10 cellular contexts compared by ENCODE assay signal in genomic region chr7:158587425-158588084, GRCh38. TPM values are rescaled to one million over a fixed set of nuclear protein-coding genes. Genes with fewer than 3 reads are reported as not detected.
DNase-seq lines count a peak whose midpoint lies in the region; ATAC-seq and TF ChIP-seq lines count a peak whose summit lies in the region.
"Had no signal": no experiment of that assay in that cellular context is flagged by ENCODE, and none has a peak within 500 bp of the region (broad histone marks: within the 10 kb centered on the region; RNA-seq: fewer than 3 reads in every experiment).

TSS of gene PTPRN2 (minus strand) at chr7:158587823.

- peaks cover 42% of the 10 kb centered on the region for H3K27me3 Mint-ChIP-seq in T-helper 1 cell treated with Interleukin-12 subunit alpha and Interleukin-12 subunit beta and Interleukin-4 antibody, amounts not matched to agents 30 μg/mL and 1 μg/mL, for 36 hours (ENCODE audit: low read depth)

- peak within 1 kb of the TSS; percentile 9; the same call in 1 of the 2 replicates for H3K4me3 ChIP-seq in HL-60 (replicated peaks; ENCODE audit: insufficient read depth, low read length)
- peak within 1 kb of the TSS; percentile 69 for H3K4me3 ChIP-seq in right cardiac atrium (ENCODE audit: low read length)
- H3K4me3 ChIP-seq in gastrocnemius medialis = peak within 1 kb of the TSS in 3 of 4 donors; percentile 15 to 35 (median 35)

- no peak for TF ChIP-seq CTCF in HL-60 (IDR thresholded peaks at IDR 0.05; ENCODE audit: insufficient read depth, low read length)
- TF ChIP-seq CTCF in gastrocnemius medialis (IDR thresholded peaks at IDR 0.05 in 4 of 5, conservative IDR thresholded peaks at IDR 0.05 in 1 of 5) = no peak

- in situ Hi-C loops in gastrocnemius medialis (cut with MboI; ENCODE audit: low sequenced_read_pairs in 4 of 4) = no loop called here

- H3K27ac Mint-ChIP-seq in T-helper 1 cell treated with Interleukin-12 subunit alpha and Interleukin-12 subunit beta and Interleukin-4 antibody, amounts not matched to agents 30 μg/mL and 1 μg/mL, for 36 hours = no peak within 1 kb of the TSS

- H3K9me3 Mint-ChIP-seq in T-helper 1 cell treated with Interleukin-12 subunit alpha and Interleukin-12 subunit beta and Interleukin-4 antibody, amounts not matched to agents 30 μg/mL and 1 μg/mL, for 36 hours = peaks cover 3% of the 10 kb centered on the region

- peaks cover 2% of the 10 kb centered on the region for H3K4me1 Mint-ChIP-seq in T-helper 1 cell treated with Interleukin-12 subunit alpha and Interleukin-12 subunit beta and Interleukin-4 antibody, amounts not matched to agents 30 μg/mL and 1 μg/mL, for 36 hours (ENCODE audit: low read depth)

- intact Hi-C loops in right cardiac atrium (cut with DNase I) = no loop called here
- intact Hi-C loops in gastrocnemius medialis (cut with DNase I; ENCODE audit: low total_unique reads) = no loop called here

- 2% methylated on average over 92 of the region's 94 CpGs for WGBS in right cardiac atrium

- peaks cover 2% of the 10 kb centered on the region for H3K36me3 Mint-ChIP-seq in T-helper 1 cell treated with Interleukin-12 subunit alpha and Interleukin-12 subunit beta and Interleukin-4 antibody, amounts not matched to agents 30 μg/mL and 1 μg/mL, for 36 hours (ENCODE audit: low read depth)

- H3K4me3 Mint-ChIP-seq in T-helper 1 cell treated with Interleukin-12 subunit alpha and Interleukin-12 subunit beta and Interleukin-4 antibody, amounts not matched to agents 30 μg/mL and 1 μg/mL, for 36 hours = peak within 1 kb of the TSS; percentile 37

- H3K4me1 ChIP-seq in right cardiac atrium (ENCODE audit: control insufficient read depth, insufficient read depth, low read length) = peaks cover 4% of the 10 kb centered on the region
- H3K4me1 ChIP-seq in gastrocnemius medialis = peaks cover 0 to 6% of the 10 kb centered on the region in 2 donors

- H3K27me3 ChIP-seq in HL-60 (ENCODE audit: insufficient read depth, poor library complexity, severe bottlenecking) = peaks cover 25% of the 10 kb centered on the region
- no peaks in the 10 kb centered on the region for H3K27me3 ChIP-seq in right cardiac atrium (ENCODE audit: control insufficient read depth, insufficient read depth)
- H3K27me3 ChIP-seq in gastrocnemius medialis = peaks cover 39 to 53% (median 49%) of the 10 kb centered on the region in 3 donors

- H3K27ac ChIP-seq in HL-60 (replicated peaks) (no peak within 1 kb of the TSS), right cardiac atrium (ENCODE audit: low read length) (no peak within 1 kb of the TSS), gastrocnemius medialis (no peak within 1 kb of the TSS)
- H3K27ac ChIP-seq: C4-2B had no signal

- peak; percentile 87 to 89 for ATAC-seq in right cardiac atrium
- peak; percentile 42 to 68 for ATAC-seq in gastrocnemius medialis
- ATAC-seq in HG02571 (IDR thresholded peaks at IDR 0.05; ENCODE audit: unreplicated experiment) = no peak

- H3K36me3 ChIP-seq in gastrocnemius medialis = no peaks in the 10 kb centered on the region

- TF ChIP-seq POLR2A in gastrocnemius medialis (IDR thresholded peaks at IDR 0.05) = no peak

- H3K9me3 ChIP-seq in right cardiac atrium (ENCODE audit: control insufficient read depth, low read length) (no peaks in the 10 kb centered on the region), gastrocnemius medialis (no peaks in the 10 kb centered on the region)

- peak; percentile 14 for DNase-seq in DMS79 (lab: John Stamatoyannopoulos, UW)
- no peak for DNase-seq in DMS79 treated with DMSO at 0.1 percent for 48 hours (lab: John Stamatoyannopoulos, UW)
- no peak for DNase-seq in HL-60 (ENCODE audit: low read depth in 1 of 2, low spot score in 1 of 2)
- DNase-seq in amniotic epithelial cell (ENCODE audit: low read depth) = peak; percentile 32
- peak; percentile 65 to 84 (median 83) for DNase-seq in right cardiac atrium
- DNase-seq in gastrocnemius medialis = peak in 1 of 2 donors; percentile 14

RNA-seq across cellular contexts. Expression of gene PTPRN2, which starts in this region (rescaled TPM):
- total RNA-seq in right cardiac atrium (1 to 10 TPM; 1.5 to 3.9 (median 2.8) TPM), gastrocnemius medialis (under 1 TPM; 0.66 to 0.85 (median 0.81) TPM)
- 1.9 TPM for polyA plus RNA-seq in right cardiac atrium
- polyA plus RNA-seq: keratinocyte had no signal

Comparison
In these comparisons a context has a peak if more than half of its experiments do, and no peak if none do; other contexts are left out.
1. DNase-seq: peak in DMS79 (single experiment), amniotic epithelial cell (single experiment) and right cardiac atrium (3 of 3); none in DMS79 treated with DMSO at 0.1 percent for 48 hours (single experiment) and HL-60 (0 of 2).
2. Peak in ATAC-seq and H3K4me3 ChIP-seq in gastrocnemius medialis; RNA of the gene not detected or under 1 TPM.
3. H3K4me3 ChIP-seq: peak in every context shown above with its lines; median percentile 69 in right cardiac atrium; 35 in gastrocnemius medialis; 9 in HL-60.